ENCODE assay signal across 6 cellular contexts in the genomic region with DNA sequence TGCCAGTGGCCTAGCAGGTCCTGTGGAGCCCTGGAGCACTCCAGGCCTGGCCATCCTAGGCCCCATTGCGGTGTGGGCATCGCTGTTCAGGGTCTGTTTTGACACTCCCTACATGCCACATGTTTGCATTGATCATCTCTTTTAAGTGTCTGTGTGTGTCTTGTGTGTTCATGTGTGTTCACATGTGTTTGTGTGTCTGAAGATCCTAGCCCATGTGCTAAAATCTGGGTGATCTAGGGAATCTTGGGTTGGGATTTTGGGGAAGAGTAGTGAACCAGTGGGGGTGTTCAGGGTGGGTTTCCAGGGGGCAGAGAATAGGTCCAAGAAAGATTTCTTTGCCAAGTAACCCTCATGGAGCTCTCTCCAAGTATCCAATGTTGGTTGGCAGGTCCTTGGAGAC. TPM values are rescaled to one million over a fixed set of nuclear protein-coding genes. Genes with fewer than 3 reads are reported as not detected.
"Had no signal": no experiment of that assay in that cellular context is flagged by ENCODE, and none has a peak within 500 bp of the region (broad histone marks: within the 10 kb centered on the region; RNA-seq: fewer than 3 reads in every experiment).

No MANE protein-coding gene starts in this region.

- H3K4me3 ChIP-seq: K562 had no signal

- DNase-seq: IMR-90, KBM-7 had no signal

- H3K27ac ChIP-seq: HL-60 had no signal

- ATAC-seq: K562 had no signal

- FAIRE-seq: K562 had no signal

RNA-seq across cellular contexts. Expression of gene PSD2, which starts 8.4 kb away (rescaled TPM):
- total RNA-seq: HT-29, IMR-90 had no signal
- polyA plus RNA-seq: IgD-negative memory B cell had no signal
